In the genomic region with DNA sequence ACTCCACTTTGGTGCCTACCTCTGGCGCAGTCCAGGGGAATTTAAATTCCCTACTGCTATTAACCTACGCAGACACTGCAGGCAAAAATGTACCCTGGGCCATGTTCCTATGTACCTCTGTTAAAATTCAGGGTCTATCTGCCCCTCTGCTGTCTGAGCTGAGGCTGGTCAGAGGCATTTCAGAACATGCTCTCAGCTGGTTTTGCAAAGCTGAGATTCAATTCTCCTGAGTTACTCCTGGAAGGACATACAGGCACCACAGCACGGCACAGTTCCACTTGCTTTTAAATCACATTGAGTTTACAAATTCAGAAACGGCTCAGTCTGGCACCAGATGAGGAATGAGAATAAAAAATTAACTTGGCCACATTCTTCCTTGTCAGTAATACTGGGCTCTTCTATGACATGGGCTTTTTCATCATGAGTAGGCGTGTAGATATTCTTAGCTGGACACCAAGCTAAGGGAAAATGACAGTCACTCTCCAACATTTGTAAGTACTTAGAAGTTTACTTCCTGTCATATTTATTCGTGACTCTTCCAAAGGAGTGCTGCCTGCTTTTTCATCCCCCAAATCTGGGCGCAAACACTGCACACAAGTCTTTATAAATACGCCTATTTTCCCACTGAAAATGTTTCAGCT, we compare ENCODE assay signal across 7 cellular contexts. TPM values are rescaled to one million over a fixed set of nuclear protein-coding genes. Genes with fewer than 3 reads are reported as not detected.
DNase-seq lines count a peak whose midpoint lies in the region; TF ChIP-seq lines count a peak whose summit lies in the region.

No MANE protein-coding gene starts in this region.

- H3F3A ChIP-seq in Loucy (ENCODE audit: low read depth): no peaks in the 10 kb centered on the region

- H3K36me3 ChIP-seq in Loucy (ENCODE audit: insufficient read depth, low read length) (no peaks in the 10 kb centered on the region), tibial artery (no peaks in the 10 kb centered on the region)

- intact Hi-C loops in tibial artery (cut with DNase I; ENCODE audit: low total_unique reads): loop anchor here (10.0 kb wide), 1 partner anchor 109 kb away; the partner anchor contains the start of genes ARV1 and TTC13

- H3K4me1 ChIP-seq in Loucy (ENCODE audit: insufficient read depth, low read length, poor library complexity, severe bottlenecking) (peaks cover 56% of the 10 kb centered on the region), tibial artery (peaks cover 8 to 72% (median 55%) of the 10 kb centered on the region in 4 donors)

- no peak overlapping the region for H2AFZ ChIP-seq in Loucy (ENCODE audit: low read length)

- TF ChIP-seq CTCF in Loucy (conservative IDR thresholded peaks at IDR 0.05; ENCODE audit: low read length) (no peak), tibial artery (IDR thresholded peaks at IDR 0.05) (peak in 1 of 2 experiments; percentile 6)

- peak overlapping the region; percentile 86 for H3K9ac ChIP-seq in Loucy (ENCODE audit: low read depth, low read length, poor library complexity, severe bottlenecking)

- no peaks in the 10 kb centered on the region for H3K27me3 ChIP-seq in Loucy (ENCODE audit: insufficient read depth, low read length, poor library complexity, severe bottlenecking)
- H3K27me3 ChIP-seq in tibial artery: no peaks in the 10 kb centered on the region

- H3K9me3 ChIP-seq in Loucy (ENCODE audit: insufficient read depth, low read depth, low read length): no peaks in the 10 kb centered on the region
- H3K9me3 ChIP-seq in tibial artery: no peaks in the 10 kb centered on the region

- H3K79me2 ChIP-seq in Loucy (ENCODE audit: insufficient read depth, low read length): peaks cover 37% of the 10 kb centered on the region

- H4K20me1 ChIP-seq in Loucy (ENCODE audit: insufficient read depth, low read length, poor library complexity, severe bottlenecking): peaks cover 21% of the 10 kb centered on the region

- DNase-seq in lung microvascular endothelial cell (ENCODE audit: low read depth in 2 of 2) (peak; percentile 20 to 33), tibial artery (peak in 1 of 2 donors; percentile 48), D341Med (ENCODE audit: low spot score) (no peak), NCI-H82 (lab: John Stamatoyannopoulos, UW) (no peak)
- DNase-seq in activated CD4-positive, CD25-positive, alpha-beta regulatory T cell (lab: John Stamatoyannopoulos, UW): no peak

- H3K27ac ChIP-seq in cingulate gyrus (ENCODE audit: low read depth, low read length) (peak overlapping the region; percentile 94), tibial artery (peak overlapping the region; percentile 89 to 97)

- H3K4me3 ChIP-seq in Loucy (ENCODE audit: low read length, poor library complexity, severe bottlenecking) (peak overlapping the region; percentile 94), tibial artery (peak overlapping the region; percentile 83 to 86)

- peak overlapping the region; percentile 96 for H3K4me2 ChIP-seq in Loucy (ENCODE audit: low read depth, low read length, poor library complexity, severe bottlenecking)

- H3K9me2 ChIP-seq in Loucy (replicated peaks; ENCODE audit: low read depth, low read length): no peaks in the 10 kb centered on the region

RNA-seq across cellular contexts. Expression of gene C1orf198, which starts 2.0 kb away (rescaled TPM):
- total RNA-seq in lung microvascular endothelial cell: 15.5 and 16.1 TPM in 2 replicates

Comparison
In these comparisons a context has a peak if more than half of its experiments do, and no peak if none do; other contexts are left out.
1. DNase-seq: peak in lung microvascular endothelial cell (2 of 2); none in activated CD4-positive, CD25-positive, alpha-beta regulatory T cell (0 of 4), D341Med (single experiment) and NCI-H82 (single experiment).